In the genomic region with DNA sequence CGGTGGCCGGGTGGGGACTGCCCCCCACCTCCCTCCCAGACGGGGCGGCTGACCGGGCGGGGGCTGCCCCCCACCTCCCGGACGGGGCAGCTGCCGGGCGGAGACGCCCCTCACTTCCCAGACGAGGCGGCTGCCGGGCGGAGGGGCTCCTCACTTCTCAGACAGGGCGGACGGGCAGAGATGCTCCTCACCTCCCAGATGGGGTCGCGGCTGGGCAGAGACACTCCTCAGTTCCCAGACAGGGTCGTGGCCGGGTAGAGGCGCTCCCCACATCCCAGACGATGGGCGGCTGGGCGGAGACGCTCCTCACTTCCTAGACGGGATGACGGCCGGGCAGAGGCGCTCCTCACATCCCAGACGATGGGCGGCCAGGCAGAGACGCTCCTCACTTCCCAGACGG, we compare ENCODE assay signal across 6 cellular contexts. TPM values are rescaled to one million over a fixed set of nuclear protein-coding genes. Genes with fewer than 3 reads are reported as not detected.
"Had no signal": no experiment of that assay in that cellular context is flagged by ENCODE, and none has a peak within 500 bp of the region (broad histone marks: within the 10 kb centered on the region; RNA-seq: fewer than 3 reads in every experiment).

No MANE protein-coding gene starts in this region.

RNA-seq across cellular contexts. Expression of a gene that starts 35.9 kb away (rescaled TPM):
- total RNA-seq: M059J, PC-3, SJSA1 had no signal
- polyA plus RNA-seq: SK-N-SH had no signal

RNA-seq across cellular contexts. Expression of a gene that starts 47.9 kb away (rescaled TPM):
- total RNA-seq: M059J, PC-3, Peyer's patch, SJSA1 had no signal
- polyA plus RNA-seq: SK-N-SH had no signal

RNA-seq across cellular contexts. Expression of a gene that starts 52.7 kb away (rescaled TPM):
- total RNA-seq: M059J, Right ventricle myocardium superior, SJSA1 had no signal
